In genomic region chr17:44354582-44355309, GRCh38 we compare ENCODE assay signal across 8 cellular contexts. TPM values are rescaled to one million over a fixed set of nuclear protein-coding genes. Genes with fewer than 3 reads are reported as not detected.
A peak's percentile ranks its signal among the peaks of the same experiment; 100 is the strongest.
DNase-seq lines count a peak whose midpoint lies in the region; ATAC-seq and TF ChIP-seq lines count a peak whose summit lies in the region.

No MANE protein-coding gene starts in this region.

- H3K9ac ChIP-seq in SU-DHL-6 (ENCODE audit: low read length) = peak overlapping the region; percentile 56; the same call in 1 of the 2 replicates

- in situ Hi-C loops in astrocyte of the cerebellum (cut with HindIII; ENCODE audit: low sequenced_read_pairs) = loop anchor here (25.0 kb wide), 1 partner anchor 283 kb away; no protein-coding TSS in a partner anchor

- H4K20me1 ChIP-seq in SU-DHL-6 (ENCODE audit: low read depth, low read length) = no peaks in the 10 kb centered on the region

- H3K27ac ChIP-seq in CD8-positive, alpha-beta T cell (ENCODE audit: low read depth, low read length) = no peak overlapping the region
- H3K27ac ChIP-seq in SU-DHL-6 (ENCODE audit: low read depth, low read length) = no peak overlapping the region

- H3K9me3 Mint-ChIP-seq in CD8-positive, alpha-beta T cell = no peaks in the 10 kb centered on the region
- no peaks in the 10 kb centered on the region for H3K9me3 Mint-ChIP-seq in naive B cell

- H3K9me2 ChIP-seq in SU-DHL-6 (replicated peaks; ENCODE audit: insufficient read depth, low read length) = no peaks in the 10 kb centered on the region

- H3K27ac Mint-ChIP-seq in CD8-positive, alpha-beta T cell = no peak overlapping the region
- H3K27ac Mint-ChIP-seq in naive B cell = peak overlapping the region in 1 of 6 donors; percentile 65

- H3K4me3 Mint-ChIP-seq in CD8-positive, alpha-beta T cell = peak overlapping the region; percentile 80
- H3K4me3 Mint-ChIP-seq in naive B cell = peak overlapping the region; percentile 51 to 86 (median 70)

- peaks cover 5% of the 10 kb centered on the region for H3K36me3 Mint-ChIP-seq in CD8-positive, alpha-beta T cell
- no peaks in the 10 kb centered on the region for H3K36me3 Mint-ChIP-seq in naive B cell

- no peaks in the 10 kb centered on the region for H3K9me3 ChIP-seq in CD8-positive, alpha-beta T cell (ENCODE audit: low read length)
- H3K9me3 ChIP-seq in SU-DHL-6 (ENCODE audit: insufficient read depth, low read length) = no peaks in the 10 kb centered on the region

- H3F3A ChIP-seq in SU-DHL-6 (ENCODE audit: insufficient read depth) = peaks cover 6% of the 10 kb centered on the region; the same call in 1 of the 2 replicates

- peaks cover 10% of the 10 kb centered on the region for H3K4me1 Mint-ChIP-seq in CD8-positive, alpha-beta T cell (ENCODE audit: low read depth)
- peaks cover 15 to 27% (median 23%) of the 10 kb centered on the region in 3 donors for H3K4me1 Mint-ChIP-seq in naive B cell

- peak; percentile 33 to 80 (median 65) for DNase-seq in CD8-positive, alpha-beta T cell
- DNase-seq in astrocyte of the cerebellum (ENCODE audit: low read depth) (no peak), naive B cell (peak; percentile 60), mucosa of gallbladder (ENCODE audit: low spot score) (no peak)

- peaks cover 3% of the 10 kb centered on the region for H3K4me1 ChIP-seq in CD8-positive, alpha-beta T cell (ENCODE audit: insufficient read depth, low read length)

- no peaks in the 10 kb centered on the region for H3K27me3 Mint-ChIP-seq in CD8-positive, alpha-beta T cell (ENCODE audit: low read depth)
- peaks cover 0 to 13% (median 0%) of the 10 kb centered on the region in 3 donors for H3K27me3 Mint-ChIP-seq in naive B cell

- peak overlapping the region; percentile 60 for H3K4me2 ChIP-seq in SU-DHL-6 (ENCODE audit: low read depth, low read length, poor library complexity, severe bottlenecking)

- intact Hi-C loops in CD8-positive, alpha-beta T cell (cut with DNase I, micrococcal nuclease) = loop anchor here in 1 of 2 experiments (10.0 kb wide), 1 partner anchor 410 kb away; the partner anchor contains the start of gene PPY

- H3K36me3 ChIP-seq in CD8-positive, alpha-beta T cell (ENCODE audit: insufficient read depth, low read length) = no peaks in the 10 kb centered on the region
- no peaks in the 10 kb centered on the region for H3K36me3 ChIP-seq in SU-DHL-6 (ENCODE audit: low read length)

- CTCF ChIA-PET in CD8-positive, alpha-beta T cell (lab: Charles Lee) = interaction anchor here (0.7 to 6.3 kb wide), 11 partner anchors 8 to 231 kb away, joined by 3 to 53 read pairs (median 5); partner anchors contain the start of genes FAM171A2, GRN and HDAC5

- TF ChIP-seq CTCF in CD8-positive, alpha-beta T cell (IDR thresholded peaks at IDR 0.05) = peak; percentile 49
- TF ChIP-seq CTCF in SU-DHL-6 (IDR thresholded peaks at IDR 0.05; ENCODE audit: insufficient read depth, low read length, poor library complexity, severe bottlenecking) (peak; percentile 40), astrocyte of the cerebellum (IDR thresholded peaks at IDR 0.05; ENCODE audit: low read depth, low read length, missing control alignments) (peak; percentile 19)

- no peak overlapping the region for H2AFZ ChIP-seq in SU-DHL-6 (ENCODE audit: low read depth, low read length, severe bottlenecking)

- H3K79me2 ChIP-seq in SU-DHL-6 (ENCODE audit: insufficient read depth, low read length) = no peaks in the 10 kb centered on the region; the same call in 1 of the 2 replicates

- POLR2A ChIA-PET in CD8-positive, alpha-beta T cell (lab: Charles Lee) = interaction anchor here (0.6 to 2.7 kb wide), 7 partner anchors 8 to 637 kb away, joined by 3 to 13 read pairs (median 6); partner anchors contain the start of genes FAM171A2, GRN and SLC25A39

- no peaks in the 10 kb centered on the region for H3K27me3 ChIP-seq in CD8-positive, alpha-beta T cell (ENCODE audit: insufficient read depth, low read length)
- H3K27me3 ChIP-seq in SU-DHL-6 (ENCODE audit: low read length) = no peaks in the 10 kb centered on the region

- ATAC-seq in CD8-positive, alpha-beta T cell = peak; percentile 53
- peak; percentile 36 to 50 for ATAC-seq in naive B cell (ENCODE audit: low read depth in 2 of 2)
- no peak for ATAC-seq in GM19351 (IDR thresholded peaks at IDR 0.05; ENCODE audit: unreplicated experiment)
- ATAC-seq in HG02642 (IDR thresholded peaks at IDR 0.05; ENCODE audit: poor library complexity, unreplicated experiment) = no peak
- no peak for ATAC-seq in HG03439 (IDR thresholded peaks at IDR 0.05; ENCODE audit: unreplicated experiment)

- H3K4me3 ChIP-seq in CD8-positive, alpha-beta T cell (ENCODE audit: low read depth, low read length) = no peak overlapping the region
- H3K4me3 ChIP-seq in SU-DHL-6 (ENCODE audit: insufficient read depth, low read length, poor library complexity, severe bottlenecking) (peak overlapping the region; percentile 19), astrocyte of the cerebellum (ENCODE audit: low read depth, low read length) (no peak overlapping the region)

RNA-seq across cellular contexts. Expression of gene FAM171A2, which starts 8.9 kb away (rescaled TPM):
- total RNA-seq in CD8-positive, alpha-beta T cell = under 1 TPM; 0.24 to 0.44 TPM
- polyA plus RNA-seq in naive B cell (ENCODE audit: low read depth in 6 of 6) = under 1 TPM in 2 of 6 donors, not detected in 4; 0.21 to 0.29 TPM
- total RNA-seq in mucosa of gallbladder = 4.0 TPM

RNA-seq across cellular contexts. Expression of gene GRN, which starts 9.6 kb away (rescaled TPM):
- 10 to 100 TPM in 1 of 2 experiments, 1 to 10 TPM in 1; 8.5 to 13.2 TPM for total RNA-seq in CD8-positive, alpha-beta T cell
- 100 to 1,000 TPM; 102 to 198 (median 110) TPM for polyA plus RNA-seq in naive B cell (ENCODE audit: low read depth in 6 of 6)
- total RNA-seq in mucosa of gallbladder = 385 TPM

RNA-seq across cellular contexts. Expression of gene SLC25A39, which starts 30.1 kb away (rescaled TPM):
- 10 to 100 TPM; 73.1 to 77.7 TPM for total RNA-seq in CD8-positive, alpha-beta T cell
- polyA plus RNA-seq in naive B cell (ENCODE audit: low read depth in 6 of 6) = 100 to 1,000 TPM in 3 of 6 donors, 10 to 100 TPM in 3; 87.3 to 143 (median 103) TPM
- total RNA-seq in mucosa of gallbladder = 140 TPM

RNA-seq across cellular contexts. Expression of gene ITGA2B, which starts 34.7 kb away (rescaled TPM):
- total RNA-seq in CD8-positive, alpha-beta T cell = 1 to 10 TPM in 1 of 2 experiments, under 1 TPM in 1; 0.28 to 1.1 TPM
- 1 to 10 TPM in 5 of 6 donors, under 1 TPM in 1; 0.70 to 7.1 (median 5.1) TPM for polyA plus RNA-seq in naive B cell (ENCODE audit: low read depth in 6 of 6)
- total RNA-seq in mucosa of gallbladder = 2.9 TPM

RNA-seq across cellular contexts. Expression of gene RUNDC3A, which starts 46.3 kb away (rescaled TPM):
- under 1 TPM in 1 of 2 experiments, not detected in 1; 0.19 TPM for total RNA-seq in CD8-positive, alpha-beta T cell
- polyA plus RNA-seq in naive B cell (ENCODE audit: low read depth in 6 of 6) = under 1 TPM in 2 of 6 donors, not detected in 4; 0.13 to 0.16 TPM
- 1.4 TPM for total RNA-seq in mucosa of gallbladder

Comparison
In these comparisons a context has a peak if more than half of its experiments do, and no peak if none do; other contexts are left out.
1. ATAC-seq: peak in CD8-positive, alpha-beta T cell (single experiment) and naive B cell (2 of 2); none in GM19351 (single experiment), HG02642 (single experiment) and HG03439 (single experiment).
2. DNase-seq: peak in CD8-positive, alpha-beta T cell (7 of 7) and naive B cell (single experiment); none in astrocyte of the cerebellum (single experiment) and mucosa of gallbladder (single experiment).
3. RNA of gene GRN, which starts 9.6 kb away (total RNA-seq): 385 TPM in mucosa of gallbladder (single experiment); 8.5 to 13.2 TPM in CD8-positive, alpha-beta T cell; every median in the first group is over 10 times any median in the second.
4. Peak in every context shown above with its lines, with median percentiles within 50 percentile points of each other: CTCF ChIP-seq.